Comparison of ENCODE assay signal across 1 cellular context in genomic region chr9:125550216-125550614, GRCh38.
TF ChIP-seq lines count a peak whose summit lies in the region.

No MANE protein-coding gene starts in this region.

TF ChIP-seq in IMR-90, 13 proteins besides CTCF, POLR2A, EP300 and RAD21 (continued from another document):
- TF ChIP-seq RCOR1 (IDR thresholded peaks at IDR 0.05; ENCODE audit: insufficient replicate concordance, low read length) (no peak), BHLHE40 (IDR thresholded peaks at IDR 0.05; ENCODE audit: low read depth, low read length) (no peak), FOS (IDR thresholded peaks at IDR 0.05; ENCODE audit: low read depth, low read length) (no peak), CEBPB (IDR thresholded peaks at IDR 0.05; ENCODE audit: low read depth, low read length) (no peak)
